Comparison of ENCODE assay signal across 28 cellular contexts in genomic region chr1:246530482-246530881, GRCh38. TPM values are rescaled to one million over a fixed set of nuclear protein-coding genes. Genes with fewer than 3 reads are reported as not detected.
DNase-seq lines count a peak whose midpoint lies in the region; ATAC-seq, FAIRE-seq and TF ChIP-seq lines count a peak whose summit lies in the region.
"Had no signal": no experiment of that assay in that cellular context is flagged by ENCODE, and none has a peak within 500 bp of the region (broad histone marks: within the 10 kb centered on the region; RNA-seq: fewer than 3 reads in every experiment).

No MANE protein-coding gene starts in this region.

- H3K36me3 ChIP-seq in HepG2 (replicated peaks in 1 of 2; ENCODE audit: control insufficient read depth in 1 of 2, insufficient read depth in 2 of 2, low read length in 2 of 2): no peaks in the 10 kb centered on the region
- no peaks in the 10 kb centered on the region for H3K36me3 ChIP-seq in right lobe of liver
- no peaks in the 10 kb centered on the region for H3K36me3 ChIP-seq in neural progenitor cell

- no peak for TF ChIP-seq RAD21 in HepG2 (CRISPR knock-in tag; IDR thresholded peaks at IDR 0.05)

- H3K36me3 Mint-ChIP-seq in neural progenitor cell: no peaks in the 10 kb centered on the region
- peaks cover 4% of the 10 kb centered on the region for H3K36me3 Mint-ChIP-seq in activated naive CD8-positive, alpha-beta T cell treated with anti-CD3 and anti-CD28 coated beads, Interleukin-2, amount 50 U/mL, for 24 hours (ENCODE audit: low read depth)

- in situ Hi-C loops in HepG2 (cut with HindIII; ENCODE audit: extremely low pct_ligation_motif_present, low pct_unique_long_range_greater_than_20kb): no loop called here

- no peaks in the 10 kb centered on the region for H3K4me1 Mint-ChIP-seq in neural progenitor cell
- peaks cover 5% of the 10 kb centered on the region for H3K4me1 Mint-ChIP-seq in activated naive CD8-positive, alpha-beta T cell treated with anti-CD3 and anti-CD28 coated beads, Interleukin-2, amount 50 U/mL, for 24 hours

- H3K27ac Mint-ChIP-seq in neural progenitor cell: no peak overlapping the region
- no peak overlapping the region for H3K27ac Mint-ChIP-seq in activated naive CD8-positive, alpha-beta T cell treated with anti-CD3 and anti-CD28 coated beads, Interleukin-2, amount 50 U/mL, for 24 hours
- H3K27ac Mint-ChIP-seq: B cell; CD4-positive, alpha-beta T cell; CD8-positive, alpha-beta memory T cell had no signal

- no peak for ATAC-seq in HepG2
- no peak for ATAC-seq in right lobe of liver
- no peak for ATAC-seq in GM18870 (IDR thresholded peaks at IDR 0.05; ENCODE audit: unreplicated experiment)
- ATAC-seq in activated naive CD8-positive, alpha-beta T cell treated with anti-CD3 and anti-CD28 coated beads, Interleukin-2, amount 50 U/mL, for 24 hours: no peak
- ATAC-seq: A549, GM12878 had no signal

- H4K20me1 ChIP-seq in HepG2 (ENCODE audit: insufficient read depth, low read length): no peaks in the 10 kb centered on the region
- H4K20me1 ChIP-seq in neural progenitor cell (ENCODE audit: low read depth): no peaks in the 10 kb centered on the region
- H4K20me1 ChIP-seq: BLaER1 treated with 17β-estradiol and CSF1 and Interleukin-3, amounts not matched to agents 10 nM and 100 nM had no signal

- H3K27me3 ChIP-seq in HepG2 (ENCODE audit: control insufficient read depth in 1 of 2, insufficient read depth in 2 of 2, low read length in 2 of 2) (peaks cover 0 to 4% of the 10 kb centered on the region in 2 experiments; a peak in 1 of 5 replicates), right lobe of liver (no peaks in the 10 kb centered on the region), neural progenitor cell (no peaks in the 10 kb centered on the region)
- H3K27me3 ChIP-seq: BLaER1 treated with 17β-estradiol and CSF1 and Interleukin-3, amounts not matched to agents 10 nM and 100 nM had no signal

- peaks cover 9% of the 10 kb centered on the region for H3K27me3 Mint-ChIP-seq in neural progenitor cell (ENCODE audit: insufficient read depth, low read depth)
- H3K27me3 Mint-ChIP-seq in activated naive CD8-positive, alpha-beta T cell treated with anti-CD3 and anti-CD28 coated beads, Interleukin-2, amount 50 U/mL, for 24 hours: no peaks in the 10 kb centered on the region
- H3K27me3 Mint-ChIP-seq: B cell; CD4-positive, alpha-beta T cell had no signal

- 30% methylated on average over 2 of the region's 2 CpGs for WGBS in HepG2 (ENCODE audit: low lambda C conversion rate)
- 44% methylated on average over 2 of the region's 2 CpGs for WGBS in right lobe of liver (ENCODE audit: insufficient coverage, low coverage, low lambda C conversion rate, missing lambda C conversion rate)

- H3K4me2 ChIP-seq in HepG2 (ENCODE audit: low read depth, low read length) (no peak overlapping the region), neural progenitor cell (no peak overlapping the region)
- H3K4me2 ChIP-seq: A549 had no signal

- DNase-seq in HepG2 (ENCODE audit: low spot score) (no peak), right lobe of liver (no peak), OCI-M1 (lab: John Stamatoyannopoulos, UW) (peak; percentile 21), choroid plexus epithelial cell (ENCODE audit: low read depth) (peak; percentile 8), neural progenitor cell (ENCODE audit: low spot score) (no peak), NCI-H510A (lab: John Stamatoyannopoulos, UW) (no peak)
- no peak for DNase-seq in activated naive CD8-positive, alpha-beta T cell treated with anti-CD3 and anti-CD28 coated beads, Interleukin-2, amount 50 U/mL, for 24 hours
- DNase-seq: AML-193; CD4-positive, alpha-beta T cell; CD8-positive, alpha-beta memory T cell; COR-L47; DMS 273 treated with DMSO at 0.1 percent for 48 hours; DMS153; DMS53; DMS79; DND-41; EL; GDM1 had no signal

- H2AFZ ChIP-seq in HepG2 (ENCODE audit: low read length) (no peak overlapping the region), neural progenitor cell (replicated peaks) (no peak overlapping the region)

- H3K9me3 Mint-ChIP-seq in neural progenitor cell: peaks cover 22% of the 10 kb centered on the region
- H3K9me3 Mint-ChIP-seq in activated naive CD8-positive, alpha-beta T cell treated with anti-CD3 and anti-CD28 coated beads, Interleukin-2, amount 50 U/mL, for 24 hours: peaks cover 13% of the 10 kb centered on the region

- CTCF ChIA-PET in HepG2 (lab: Yijun Ruan, JAX; ENCODE audit: low intra/inter-chr PET ratio, low total read pairs): no interaction called here

- H3K4me1 ChIP-seq in HepG2 (ENCODE audit: insufficient read depth, low read length): peaks cover 30% of the 10 kb centered on the region
- no peaks in the 10 kb centered on the region for H3K4me1 ChIP-seq in right lobe of liver
- H3K4me1 ChIP-seq in neural progenitor cell: peaks cover 7% of the 10 kb centered on the region
- H3K4me1 ChIP-seq: A549 had no signal

- intact Hi-C loops in HepG2 (cut with micrococcal nuclease; ENCODE audit: unreplicated experiment): no loop called here
- intact Hi-C loops in right lobe of liver (cut with DNase I): no loop called here

- no peak overlapping the region for H3K9ac ChIP-seq in HepG2 (ENCODE audit: insufficient read depth, low read depth, low read length)
- H3K9ac ChIP-seq in neural progenitor cell: no peak overlapping the region
- H3K9ac ChIP-seq: BLaER1 treated with 17β-estradiol and CSF1 and Interleukin-3, amounts not matched to agents 10 nM and 100 nM had no signal

- H3K4me3 Mint-ChIP-seq in neural progenitor cell: peak overlapping the region; percentile 41
- H3K4me3 Mint-ChIP-seq in activated naive CD8-positive, alpha-beta T cell treated with anti-CD3 and anti-CD28 coated beads, Interleukin-2, amount 50 U/mL, for 24 hours: no peak overlapping the region
- H3K4me3 Mint-ChIP-seq: B cell; CD4-positive, alpha-beta T cell; CD8-positive, alpha-beta memory T cell had no signal

- FAIRE-seq in HepG2 (lab: Jason Lieb, UNC): no peak
- FAIRE-seq: A549, GM12878, GM12892, GM18507, GM19239 had no signal

- TF ChIP-seq CTCF in HepG2 (CRISPR knock-in tag; IDR thresholded peaks at IDR 0.05): no peak
- no peak for TF ChIP-seq CTCF in right lobe of liver (IDR thresholded peaks at IDR 0.05)
- no peak for TF ChIP-seq CTCF in choroid plexus epithelial cell (conservative IDR thresholded peaks at IDR 0.05; ENCODE audit: low read depth, low read length)
- no peak for TF ChIP-seq CTCF in neural progenitor cell (IDR thresholded peaks at IDR 0.05)

- POLR2A ChIA-PET in HepG2 (lab: Yijun Ruan, JAX): no interaction called here

- no peak for TF ChIP-seq POLR2A in HepG2 (IDR thresholded peaks at IDR 0.05; ENCODE audit: insufficient read depth in 1 of 2, low read depth in 2 of 2, low read length in 2 of 2)
- no peak for TF ChIP-seq POLR2A in right lobe of liver (IDR thresholded peaks at IDR 0.05)

- H3K4me3 ChIP-seq in HepG2 (replicated peaks in 1 of 3; ENCODE audit: insufficient read depth in 1 of 3, low read depth in 2 of 3, low read length in 3 of 3) (no peak overlapping the region), right lobe of liver (no peak overlapping the region), choroid plexus epithelial cell (ENCODE audit: low read depth, low read length) (no peak overlapping the region), neural progenitor cell (no peak overlapping the region)
- H3K4me3 ChIP-seq: A549, GM12878 had no signal

- H3K27ac ChIP-seq in HepG2 (ENCODE audit: extremely low read length, insufficient read depth, low read length) (no peak overlapping the region), right lobe of liver (no peak overlapping the region), neural progenitor cell (no peak overlapping the region)
- H3K27ac ChIP-seq: 22Rv1; A549; BLaER1 treated with 17β-estradiol and CSF1 and Interleukin-3, amounts not matched to agents 10 nM and 100 nM; C4-2B had no signal

- H3K9me3 ChIP-seq in HepG2 (ENCODE audit: low read length) (peaks cover 14% of the 10 kb centered on the region), right lobe of liver (no peaks in the 10 kb centered on the region), neural progenitor cell (ENCODE audit: low read depth) (no peaks in the 10 kb centered on the region)
- H3K9me3 ChIP-seq: A549 had no signal

- H3F3A ChIP-seq in neural progenitor cell (ENCODE audit: low read depth): no peaks in the 10 kb centered on the region

- TF ChIP-seq EP300 in HepG2 (IDR thresholded peaks at IDR 0.05; ENCODE audit: low read depth in 2 of 2, low read length in 2 of 2) (no peak), HepG2 (CRISPR knock-in tag; IDR thresholded peaks at IDR 0.05; ENCODE audit: borderline replicate concordance) (no peak)

- no peaks in the 10 kb centered on the region for H3K79me2 ChIP-seq in HepG2 (ENCODE audit: insufficient read depth, low read length)
- H3K79me2 ChIP-seq in neural progenitor cell (ENCODE audit: low read depth): no peaks in the 10 kb centered on the region

- no TSS peak for BruUV-seq in HepG2 (replicated peaks; lab: Mats Ljungman, UMichigan)

RNA-seq across cellular contexts. Expression of gene SMYD3, which starts 23.4 kb away (rescaled TPM):
- total RNA-seq in HepG2 (2016; rRNA removed; fragmentation: Illumina TruSeq; extraction: Trizol) (27.7 and 32.9 TPM in 2 replicates), right lobe of liver (10 to 100 TPM in 1 of 6 experiments, 1 to 10 TPM in 5; 6.3 to 10.0 (median 6.6) TPM), neural progenitor cell (ENCODE audit: low replicate concordance) (40.5 and 43.2 TPM in 2 replicates)
- 54.0 and 56.1 TPM in 2 replicates for total RNA-seq in HepG2 (2016; cell fraction: cytosol; rRNA removed; fragmentation: Illumina TruSeq; extraction: Trizol; ENCODE audit: low read depth)
- 24.8 and 37.8 TPM in 2 replicates for total RNA-seq in HepG2 (2016; cell fraction: insoluble cytoplasmic fraction; rRNA removed; fragmentation: Illumina TruSeq; extraction: Trizol)
- 35.4 and 37.3 TPM in 2 replicates for total RNA-seq in HepG2 (2016; cell fraction: membrane; rRNA removed; fragmentation: Illumina TruSeq; extraction: Trizol)
- total RNA-seq in HepG2 (2016; cell fraction: nucleus; rRNA removed; fragmentation: Illumina TruSeq; extraction: Trizol): 28.7 and 30.4 TPM in 2 replicates
- polyA plus RNA-seq in HepG2 (2011; rRNA removed): 29.2 and 35.8 TPM in 2 replicates
- polyA plus RNA-seq in HepG2 (2011; cell fraction: cytosol; rRNA removed): 19.7 and 23.0 TPM in 2 replicates
- polyA plus RNA-seq in HepG2 (2011; cell fraction: nucleus; rRNA removed): 10.9 and 13.1 TPM in 2 replicates
- 44.3 and 60.7 TPM in 2 replicates for polyA plus RNA-seq in HepG2 (2012)
- 30.9 and 35.7 TPM in 2 replicates for polyA plus RNA-seq in HepG2 (2016; cell fraction: cytosol; fragmentation: Illumina TruSeq; extraction: Trizol; ENCODE audit: low read depth)
- 37.3 and 37.7 TPM in 2 replicates for polyA plus RNA-seq in HepG2 (2016; cell fraction: insoluble cytoplasmic fraction; fragmentation: Illumina TruSeq; extraction: Trizol; ENCODE audit: low read depth)
- 25.1 and 29.0 TPM in 2 replicates for polyA plus RNA-seq in HepG2 (2016; cell fraction: membrane; fragmentation: Illumina TruSeq; extraction: Trizol; ENCODE audit: low read depth)
- 17.8 and 20.2 TPM in 2 replicates for polyA plus RNA-seq in HepG2 (2016; cell fraction: nucleus; fragmentation: Illumina TruSeq; extraction: Trizol; ENCODE audit: insufficient read depth, low read depth)
- 37.6 and 43.7 TPM in 2 replicates for polyA minus RNA-seq in HepG2 (2011; rRNA and poly(A)+ RNA removed; ENCODE audit: low replicate concordance)
- polyA minus RNA-seq in HepG2 (2011; cell fraction: cytosol; rRNA and poly(A)+ RNA removed): 11.4 and 12.4 TPM in 2 replicates
- polyA minus RNA-seq in HepG2 (2011; cell fraction: nucleus; rRNA and poly(A)+ RNA removed): 59.6 and 65.0 TPM in 2 replicates

RNA-seq across cellular contexts. Expression of gene TFB2M, which starts 35.6 kb away (rescaled TPM):
- total RNA-seq in HepG2 (2016; rRNA removed; fragmentation: Illumina TruSeq; extraction: Trizol) (31.4 and 45.9 TPM in 2 replicates), right lobe of liver (10 to 100 TPM; 13.1 to 24.8 (median 19.6) TPM), neural progenitor cell (ENCODE audit: low replicate concordance) (16.4 and 21.1 TPM in 2 replicates)
- 8.9 and 9.8 TPM in 2 replicates for total RNA-seq in HepG2 (2016; cell fraction: cytosol; rRNA removed; fragmentation: Illumina TruSeq; extraction: Trizol; ENCODE audit: low read depth)
- 32.2 and 43.1 TPM in 2 replicates for total RNA-seq in HepG2 (2016; cell fraction: insoluble cytoplasmic fraction; rRNA removed; fragmentation: Illumina TruSeq; extraction: Trizol)
- total RNA-seq in HepG2 (2016; cell fraction: membrane; rRNA removed; fragmentation: Illumina TruSeq; extraction: Trizol): 9.8 and 12.0 TPM in 2 replicates
- 17.5 and 20.5 TPM in 2 replicates for total RNA-seq in HepG2 (2016; cell fraction: nucleus; rRNA removed; fragmentation: Illumina TruSeq; extraction: Trizol)
- polyA plus RNA-seq in HepG2 (2011; rRNA removed): 12.0 and 15.7 TPM in 2 replicates
- 7.1 and 10.0 TPM in 2 replicates for polyA plus RNA-seq in HepG2 (2011; cell fraction: cytosol; rRNA removed)
- 5.1 and 5.6 TPM in 2 replicates for polyA plus RNA-seq in HepG2 (2011; cell fraction: nucleus; rRNA removed)
- 15.8 and 18.7 TPM in 2 replicates for polyA plus RNA-seq in HepG2 (2012)
- 3.6 and 3.8 TPM in 2 replicates for polyA plus RNA-seq in HepG2 (2016; cell fraction: cytosol; fragmentation: Illumina TruSeq; extraction: Trizol; ENCODE audit: low read depth)
- polyA plus RNA-seq in HepG2 (2016; cell fraction: insoluble cytoplasmic fraction; fragmentation: Illumina TruSeq; extraction: Trizol; ENCODE audit: low read depth): 39.9 and 41.4 TPM in 2 replicates
- 6.0 and 6.8 TPM in 2 replicates for polyA plus RNA-seq in HepG2 (2016; cell fraction: membrane; fragmentation: Illumina TruSeq; extraction: Trizol; ENCODE audit: low read depth)
- 21.1 and 23.0 TPM in 2 replicates for polyA plus RNA-seq in HepG2 (2016; cell fraction: nucleus; fragmentation: Illumina TruSeq; extraction: Trizol; ENCODE audit: insufficient read depth, low read depth)
- 4.7 and 9.6 TPM in 2 replicates for polyA minus RNA-seq in HepG2 (2011; rRNA and poly(A)+ RNA removed; ENCODE audit: low replicate concordance)
- polyA minus RNA-seq in HepG2 (2011; cell fraction: cytosol; rRNA and poly(A)+ RNA removed): 5.7 and 6.9 TPM in 2 replicates
- 13.8 and 14.8 TPM in 2 replicates for polyA minus RNA-seq in HepG2 (2011; cell fraction: nucleus; rRNA and poly(A)+ RNA removed)

RNA-seq across cellular contexts. Expression of gene CNST, which starts 35.8 kb away (rescaled TPM):
- total RNA-seq in HepG2 (2016; rRNA removed; fragmentation: Illumina TruSeq; extraction: Trizol) (12.4 and 15.7 TPM in 2 replicates), right lobe of liver (10 to 100 TPM in 5 of 6 experiments, 1 to 10 TPM in 1; 9.8 to 21.7 (median 14.6) TPM), neural progenitor cell (ENCODE audit: low replicate concordance) (15.5 and 25.6 TPM in 2 replicates)
- 8.5 and 9.1 TPM in 2 replicates for total RNA-seq in HepG2 (2016; cell fraction: cytosol; rRNA removed; fragmentation: Illumina TruSeq; extraction: Trizol; ENCODE audit: low read depth)
- total RNA-seq in HepG2 (2016; cell fraction: insoluble cytoplasmic fraction; rRNA removed; fragmentation: Illumina TruSeq; extraction: Trizol): 12.0 and 15.5 TPM in 2 replicates
- total RNA-seq in HepG2 (2016; cell fraction: membrane; rRNA removed; fragmentation: Illumina TruSeq; extraction: Trizol): 7.1 and 7.9 TPM in 2 replicates
- 12.9 and 18.4 TPM in 2 replicates for total RNA-seq in HepG2 (2016; cell fraction: nucleus; rRNA removed; fragmentation: Illumina TruSeq; extraction: Trizol)
- polyA plus RNA-seq in HepG2 (2011; rRNA removed): 6.3 and 6.4 TPM in 2 replicates
- polyA plus RNA-seq in HepG2 (2011; cell fraction: cytosol; rRNA removed): 3.1 and 5.0 TPM in 2 replicates
- polyA plus RNA-seq in HepG2 (2011; cell fraction: nucleus; rRNA removed): 5.9 and 6.8 TPM in 2 replicates
- polyA plus RNA-seq in HepG2 (2012): 7.3 and 9.2 TPM in 2 replicates
- polyA plus RNA-seq in HepG2 (2016; cell fraction: cytosol; fragmentation: Illumina TruSeq; extraction: Trizol; ENCODE audit: low read depth): 1.2 and 1.3 TPM in 2 replicates
- 9.3 and 11.1 TPM in 2 replicates for polyA plus RNA-seq in HepG2 (2016; cell fraction: insoluble cytoplasmic fraction; fragmentation: Illumina TruSeq; extraction: Trizol; ENCODE audit: low read depth)
- 2.1 and 2.4 TPM in 2 replicates for polyA plus RNA-seq in HepG2 (2016; cell fraction: membrane; fragmentation: Illumina TruSeq; extraction: Trizol; ENCODE audit: low read depth)
- polyA plus RNA-seq in HepG2 (2016; cell fraction: nucleus; fragmentation: Illumina TruSeq; extraction: Trizol; ENCODE audit: insufficient read depth, low read depth): 14.1 and 14.2 TPM in 2 replicates
- polyA minus RNA-seq in HepG2 (2011; rRNA and poly(A)+ RNA removed; ENCODE audit: low replicate concordance): 8.5 and 12.2 TPM in 2 replicates
- polyA minus RNA-seq in HepG2 (2011; cell fraction: cytosol; rRNA and poly(A)+ RNA removed): 6.3 and 8.2 TPM in 2 replicates
- polyA minus RNA-seq in HepG2 (2011; cell fraction: nucleus; rRNA and poly(A)+ RNA removed): 35.5 and 40.3 TPM in 2 replicates

Comparison
In these comparisons a context has a peak if more than half of its experiments do, and no peak if none do; other contexts are left out.
1. DNase-seq: peak in OCI-M1 (single experiment) and choroid plexus epithelial cell (single experiment); none in HepG2 (single experiment), right lobe of liver (0 of 3), neural progenitor cell (single experiment), activated naive CD8-positive, alpha-beta T cell treated with anti-CD3 and anti-CD28 coated beads, Interleukin-2, amount 50 U/mL, for 24 hours (single experiment) and NCI-H510A (single experiment).